In genomic region chr12:127293507-127294310, GRCh38 we compare ENCODE assay signal across 9 cellular contexts.
A peak's percentile ranks its signal among the peaks of the same experiment; 100 is the strongest.
DNase-seq lines count a peak whose midpoint lies in the region; TF ChIP-seq lines count a peak whose summit lies in the region.
"Had no signal": no experiment of that assay in that cellular context is flagged by ENCODE, and none has a peak within 500 bp of the region (broad histone marks: within the 10 kb centered on the region; RNA-seq: fewer than 3 reads in every experiment).

No MANE protein-coding gene starts in this region.

- no peak overlapping the region for H3K4me3 Mint-ChIP-seq in Caco-2 (ENCODE audit: unreplicated experiment)

- no peaks in the 10 kb centered on the region for H3K9me3 ChIP-seq in Caco-2
- no peaks in the 10 kb centered on the region for H3K9me3 ChIP-seq in NT2/D1 (ENCODE audit: insufficient read depth, low read length)

- H3K4me3 ChIP-seq in Caco-2 (ENCODE audit: low read depth, low read length), result no peak overlapping the region
- no peak overlapping the region for H3K4me3 ChIP-seq in HFF-Myc (replicated peaks; ENCODE audit: low read depth, low read length)
- H3K4me3 ChIP-seq in NT2/D1 (ENCODE audit: insufficient read length, low read depth), result no peak overlapping the region

- POLR2A ChIA-PET in Caco-2 (lab: Charles Lee), result no interaction called here

- no peaks in the 10 kb centered on the region for H3K27me3 ChIP-seq in Caco-2 (replicated peaks; ENCODE audit: control insufficient read depth, insufficient read depth, low read length)
- no peaks in the 10 kb centered on the region for H3K27me3 ChIP-seq in NT2/D1 (ENCODE audit: insufficient read depth, insufficient read length)

- H3K36me3 ChIP-seq in Caco-2 (ENCODE audit: control insufficient read depth, insufficient read depth, low read length), result no peaks in the 10 kb centered on the region
- no peaks in the 10 kb centered on the region for H3K36me3 ChIP-seq in NT2/D1 (ENCODE audit: insufficient read depth, insufficient read length, low read length)

- TF ChIP-seq CTCF in Caco-2 (IDR thresholded peaks at IDR 0.05; ENCODE audit: insufficient read depth in 1 of 2, low read depth in 1 of 2, low read length in 1 of 2, severe bottlenecking in 1 of 2, unreplicated experiment in 1 of 2) (peak; percentile 61 to 65), HFF-Myc (IDR thresholded peaks at IDR 0.05; ENCODE audit: low read depth, low read length, missing control alignments) (peak; percentile 85)

- no peaks in the 10 kb centered on the region for H3K4me1 Mint-ChIP-seq in Caco-2 (ENCODE audit: low read depth, unreplicated experiment)
- H3K4me1 Mint-ChIP-seq: IgD-negative memory B cell had no signal

- H3K27me3 Mint-ChIP-seq in Caco-2 (ENCODE audit: insufficient read depth, unreplicated experiment), result no peaks in the 10 kb centered on the region

- H3K9me3 Mint-ChIP-seq in Caco-2 (ENCODE audit: unreplicated experiment), result no peaks in the 10 kb centered on the region

- no TSS peak for BruUV-seq in Caco-2 (replicated peaks; lab: Mats Ljungman, UMichigan)

- H3K4me1 ChIP-seq in Caco-2 (no peaks in the 10 kb centered on the region), NT2/D1 (ENCODE audit: insufficient read depth, insufficient read length) (no peaks in the 10 kb centered on the region)

- no peak overlapping the region for H3K9ac ChIP-seq in NT2/D1 (ENCODE audit: insufficient read length, low read depth)

- no peak overlapping the region for H3K27ac Mint-ChIP-seq in Caco-2 (ENCODE audit: unreplicated experiment)
- H3K27ac Mint-ChIP-seq: IgD-negative memory B cell had no signal

- intact Hi-C loops in Caco-2 (cut with micrococcal nuclease; ENCODE audit: unreplicated experiment), result loop anchor here (1.0 kb wide), 1 partner anchor 185 kb away; no protein-coding TSS in a partner anchor
- intact Hi-C loops in head of caudate nucleus (cut with DNase I), result loop anchor here (5.0 kb wide), 1 partner anchor 186 kb away; no protein-coding TSS in a partner anchor
- intact Hi-C loops in posterior vena cava (cut with DNase I), result no loop called here

- peak; percentile 44 to 59 for DNase-seq in Caco-2
- peak; percentile 19 for DNase-seq in HFF-Myc (ENCODE audit: extremely low read depth, low read depth)
- peak; percentile 35 for DNase-seq in NT2/D1 (ENCODE audit: low read depth, low spot score)
- DNase-seq in activated T-helper 1 cell treated with Interleukin-2 at 50 U/mL for 16 hours (ENCODE audit: low read depth), result peak; percentile 19
- DNase-seq in head of caudate nucleus, result peak; percentile 10 to 84 (median 62)
- peak; percentile 91 for DNase-seq in posterior vena cava (ENCODE audit: low spot score)
- no peak for DNase-seq in 8988T
- no peak for DNase-seq in G401 (ENCODE audit: low spot score)

- H3K36me3 Mint-ChIP-seq in Caco-2 (ENCODE audit: insufficient read depth, unreplicated experiment), result no peaks in the 10 kb centered on the region
- H3K36me3 Mint-ChIP-seq: IgD-negative memory B cell had no signal

- CTCF ChIA-PET in Caco-2 (lab: Charles Lee), result interaction anchor here (0.6 to 1.0 kb wide), 2 partner anchors 124 to 185 kb away, joined by 4 to 5 read pairs; no protein-coding TSS in a partner anchor

- in situ Hi-C loops in G401 (cut with HindIII; ENCODE audit: low sequenced_read_pairs), result no loop called here

Comparison
In these comparisons a context has a peak if more than half of its experiments do, and no peak if none do; other contexts are left out.
1. DNase-seq: peak in Caco-2 (2 of 2), HFF-Myc (single experiment), NT2/D1 (single experiment), activated T-helper 1 cell treated with Interleukin-2 at 50 U/mL for 16 hours (single experiment), head of caudate nucleus (42 of 42) and posterior vena cava (single experiment); none in 8988T (single experiment) and G401 (single experiment).
2. intact Hi-C loops: an anchor here in Caco-2 (1.0 kb wide) and head of caudate nucleus (5.0 kb wide); none called in posterior vena cava.